ENCODE assay signal across 1 cellular context in the genomic region with DNA sequence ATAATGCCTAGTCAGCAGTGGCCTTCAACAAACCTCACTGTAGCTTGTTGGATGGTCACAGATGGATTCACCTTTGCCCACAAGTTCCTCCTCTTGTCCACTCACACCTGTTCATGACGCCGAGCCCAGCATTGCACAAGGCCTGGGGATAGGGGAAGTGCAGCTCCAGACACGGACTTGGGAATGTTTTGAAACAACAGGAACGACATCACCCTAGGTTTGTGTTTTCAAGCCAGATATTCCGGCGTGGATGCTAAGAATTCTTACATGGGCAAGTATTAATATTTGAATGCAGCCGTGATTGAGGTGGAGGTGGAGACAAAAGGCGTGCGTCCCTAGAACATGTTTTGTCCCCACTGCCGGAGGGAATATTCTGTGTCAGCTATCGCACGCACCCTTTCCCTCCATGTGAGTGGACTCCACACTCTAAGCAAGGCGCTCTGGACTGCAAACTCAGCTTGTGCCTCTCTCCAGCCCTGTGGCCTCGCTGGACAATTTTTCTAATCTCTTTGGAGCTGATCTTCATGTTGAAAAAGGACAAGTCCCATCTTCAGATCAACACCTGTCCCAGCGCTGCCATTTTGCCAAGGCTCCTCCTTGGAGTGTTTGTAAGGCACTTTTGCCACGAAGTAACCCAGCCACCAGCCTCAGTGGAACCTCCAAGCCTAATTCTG.
TF ChIP-seq lines count a peak whose summit lies in the region.

No MANE protein-coding gene starts in this region.

TF ChIP-seq in H1, 55 proteins besides CTCF, POLR2A, EP300 and RAD21:
- TF ChIP-seq BRCA1 (IDR thresholded peaks at IDR 0.05; ENCODE audit: low read depth, low read length), result no peak
- no peak for TF ChIP-seq SIX5 (IDR thresholded peaks at IDR 0.05; ENCODE audit: low read depth, low read length)
- no peak for TF ChIP-seq SAP30 (IDR thresholded peaks at IDR 0.05; ENCODE audit: insufficient read depth, insufficient replicate concordance, low read length)
- TF ChIP-seq TBP (IDR thresholded peaks at IDR 0.05; ENCODE audit: low read depth, low read length), result no peak
- TF ChIP-seq YY1 (IDR thresholded peaks at IDR 0.05; ENCODE audit: low read depth, low read length), result no peak
- no peak for TF ChIP-seq GABPA (IDR thresholded peaks at IDR 0.05; ENCODE audit: borderline replicate concordance, insufficient read depth, low read length)
- TF ChIP-seq, protein P1, sequence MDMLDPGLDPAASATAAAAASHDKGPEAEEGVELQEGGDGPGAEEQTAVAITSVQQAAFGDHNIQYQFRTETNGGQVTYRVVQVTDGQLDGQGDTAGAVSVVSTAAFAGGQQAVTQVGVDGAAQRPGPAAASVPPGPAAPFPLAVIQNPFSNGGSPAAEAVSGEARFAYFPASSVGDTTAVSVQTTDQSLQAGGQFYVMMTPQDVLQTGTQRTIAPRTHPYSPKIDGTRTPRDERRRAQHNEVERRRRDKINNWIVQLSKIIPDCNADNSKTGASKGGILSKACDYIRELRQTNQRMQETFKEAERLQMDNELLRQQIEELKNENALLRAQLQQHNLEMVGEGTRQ (IDR thresholded peaks at IDR 0.05; ENCODE audit: low read length), result no peak
- no peak for TF ChIP-seq TCF12 (IDR thresholded peaks at IDR 0.05; ENCODE audit: low read depth, low read length)
- TF ChIP-seq CBX5 (IDR thresholded peaks at IDR 0.05; ENCODE audit: low read depth, low read length), result no peak
- no peak for TF ChIP-seq CBX8 (IDR thresholded peaks at IDR 0.05; ENCODE audit: borderline replicate concordance, low read depth, low read length)
- no peak for TF ChIP-seq BCL11A (IDR thresholded peaks at IDR 0.05; ENCODE audit: low read depth in 2 of 2, low read length in 2 of 2)
- TF ChIP-seq SIRT6 (IDR thresholded peaks at IDR 0.05; ENCODE audit: low read length), result no peak
- no peak for TF ChIP-seq EGR1 (IDR thresholded peaks at IDR 0.05; ENCODE audit: borderline replicate concordance, low read depth, low read length)
- no peak for TF ChIP-seq CTBP2 (IDR thresholded peaks at IDR 0.05; ENCODE audit: borderline replicate concordance, insufficient read depth, insufficient read length, low read length)
